1 cellular context compared by ENCODE assay signal in genomic region chr17:75846701-75847594, GRCh38.
TF ChIP-seq lines count a peak whose summit lies in the region.

No MANE protein-coding gene starts in this region.

TF ChIP-seq in HepG2, 621 proteins besides CTCF, POLR2A, EP300 and RAD21 (continued from another document and continues in another):
- peak; percentile 67; the same call in 1 of the 2 replicates for TF ChIP-seq GMEB1 (CRISPR knock-in tag; IDR thresholded peaks at IDR 0.05; ENCODE audit: borderline replicate concordance)
- peak; percentile 62; the same call in 1 of the 2 replicates for TF ChIP-seq ZMYM2 (CRISPR knock-in tag; IDR thresholded peaks at IDR 0.05)
- peak; percentile 74; the same call in 1 of the 2 replicates for TF ChIP-seq ZNF280D (CRISPR knock-in tag; IDR thresholded peaks at IDR 0.05)
- TF ChIP-seq BRF2 (CRISPR knock-in tag; IDR thresholded peaks at IDR 0.05): no peak; the same call in 1 of the 2 replicates
- no peak for TF ChIP-seq ARNT (IDR thresholded peaks at IDR 0.05)
- peak; percentile 95 for TF ChIP-seq RARA (CRISPR knock-in tag; IDR thresholded peaks at IDR 0.05)
- TF ChIP-seq IKZF4 (CRISPR knock-in tag; IDR thresholded peaks at IDR 0.05; ENCODE audit: borderline replicate concordance, low read depth, not compliant biosample characterization): no peak
- TF ChIP-seq TERF1 (CRISPR knock-in tag; IDR thresholded peaks at IDR 0.05): no peak
- peak; percentile 77; the same call in 1 of the 2 replicates for TF ChIP-seq SMAD3 (CRISPR knock-in tag; IDR thresholded peaks at IDR 0.05)
- no peak for TF ChIP-seq ZNF562 (CRISPR knock-in tag; IDR thresholded peaks at IDR 0.05; ENCODE audit: borderline replicate concordance)
- peak; percentile 56; the same call in 1 of the 2 replicates for TF ChIP-seq ZNF770 (CRISPR knock-in tag; IDR thresholded peaks at IDR 0.05)
- TF ChIP-seq ELF3 (CRISPR knock-in tag; IDR thresholded peaks at IDR 0.05): peak; percentile 42
- TF ChIP-seq SOX5 (CRISPR knock-in tag; IDR thresholded peaks at IDR 0.05; ENCODE audit: borderline replicate concordance): peak; percentile 77
- TF ChIP-seq AHDC1 (CRISPR knock-in tag; IDR thresholded peaks at IDR 0.05; ENCODE audit: borderline replicate concordance): peak; percentile 52; the same call in 1 of the 2 replicates
- peak; percentile 98 for TF ChIP-seq ZBTB7A (CRISPR knock-in tag; IDR thresholded peaks at IDR 0.05)
- TF ChIP-seq ZNF747 (CRISPR knock-in tag; IDR thresholded peaks at IDR 0.05; ENCODE audit: borderline replicate concordance): peak; percentile 98
- peak; percentile 89 for TF ChIP-seq ZNF205 (CRISPR knock-in tag; IDR thresholded peaks at IDR 0.05)
- TF ChIP-seq FOSL1 (CRISPR knock-in tag; IDR thresholded peaks at IDR 0.05; ENCODE audit: borderline replicate concordance): peak; percentile 37; the same call in 1 of the 2 replicates
- peak; percentile 71 for TF ChIP-seq NFYC (CRISPR knock-in tag; IDR thresholded peaks at IDR 0.05)
- TF ChIP-seq ZNF556 (CRISPR knock-in tag; IDR thresholded peaks at IDR 0.05; ENCODE audit: borderline replicate concordance): peak; percentile 94
- TF ChIP-seq ZNF772 (CRISPR knock-in tag; IDR thresholded peaks at IDR 0.05): peak; percentile 96
- TF ChIP-seq NR2F2 (IDR thresholded peaks at IDR 0.05; ENCODE audit: borderline replicate concordance, low read depth): peak; percentile 99
- no peak; the same call in 1 of the 2 replicates for TF ChIP-seq CENPBD1 (CRISPR knock-in tag; IDR thresholded peaks at IDR 0.05; ENCODE audit: borderline replicate concordance, low read depth)
- TF ChIP-seq ATF2 (CRISPR knock-in tag; IDR thresholded peaks at IDR 0.05): peak; percentile 79
- peak; percentile 68; the same call in 1 of the 2 replicates for TF ChIP-seq KLF12 (CRISPR knock-in tag; IDR thresholded peaks at IDR 0.05; ENCODE audit: borderline replicate concordance)
- peak; percentile 66; the same call in 1 of the 2 replicates for TF ChIP-seq ZNF160 (CRISPR knock-in tag; IDR thresholded peaks at IDR 0.05)
- peak; percentile 68 for TF ChIP-seq NFKBIZ (CRISPR knock-in tag; IDR thresholded peaks at IDR 0.05)
- peak; percentile 69; the same call in 1 of the 2 replicates for TF ChIP-seq JDP2 (CRISPR knock-in tag; IDR thresholded peaks at IDR 0.05; ENCODE audit: borderline replicate concordance)
- TF ChIP-seq HIC2 (CRISPR knock-in tag; IDR thresholded peaks at IDR 0.05; ENCODE audit: low read depth): peak; percentile 99
